Comparison of ENCODE assay signal across 1 cellular context in the genomic region with DNA sequence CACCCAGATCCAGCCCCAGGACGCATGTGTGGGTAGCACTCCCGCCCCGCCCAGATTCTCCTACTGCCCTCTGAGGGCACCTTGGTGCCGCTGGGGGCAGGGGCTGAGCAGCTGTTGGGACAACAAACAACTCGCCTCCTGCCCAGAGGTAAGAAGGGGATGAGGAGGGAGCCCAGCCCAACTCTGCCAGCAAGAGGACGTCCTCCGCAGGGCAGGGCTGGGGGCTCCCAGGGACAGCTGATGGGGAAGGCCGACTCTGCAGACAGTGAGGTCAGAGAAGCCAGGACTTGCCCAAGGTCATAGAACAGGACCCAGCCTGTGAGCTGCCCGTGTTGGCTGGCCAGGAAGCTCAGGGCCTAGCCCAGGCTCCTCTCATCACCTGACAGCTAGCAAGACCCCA.
TF ChIP-seq lines count a peak whose summit lies in the region.

No MANE protein-coding gene starts in this region.

TF ChIP-seq in HepG2, 621 proteins besides CTCF, POLR2A, EP300 and RAD21 (continued from another document):
- TF ChIP-seq, protein P1, sequence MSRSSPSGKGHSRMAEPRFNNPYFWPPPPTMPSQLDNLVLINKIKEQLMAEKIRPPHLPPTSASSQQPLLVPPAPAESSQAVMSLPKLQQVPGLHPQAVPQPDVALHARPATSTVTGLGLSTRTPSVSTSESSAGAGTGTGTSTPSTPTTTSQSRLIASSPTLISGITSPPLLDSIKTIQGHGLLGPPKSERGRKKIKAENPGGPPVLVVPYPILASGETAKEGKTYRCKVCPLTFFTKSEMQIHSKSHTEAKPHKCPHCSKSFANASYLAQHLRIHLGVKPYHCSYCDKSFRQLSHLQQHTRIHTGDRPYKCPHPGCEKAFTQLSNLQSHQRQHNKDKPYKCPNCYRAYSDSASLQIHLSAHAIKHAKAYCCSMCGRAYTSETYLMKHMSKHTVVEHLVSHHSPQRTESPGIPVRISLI (CRISPR knock-in tag; IDR thresholded peaks at IDR 0.05; ENCODE audit: borderline replicate concordance), result no peak
- TF ChIP-seq REPIN1 (CRISPR knock-in tag; IDR thresholded peaks at IDR 0.05; ENCODE audit: borderline replicate concordance, low read depth) (no peak), AGO2 (optimal IDR thresholded peaks at IDR 0.05; ENCODE audit: low read depth, low read length) (no peak)
